In genomic region chr15:28978011-28978378, GRCh38 we compare ENCODE assay signal across 17 cellular contexts.
DNase-seq lines count a peak whose midpoint lies in the region; ATAC-seq, FAIRE-seq and TF ChIP-seq lines count a peak whose summit lies in the region.
"Had no signal": no experiment of that assay in that cellular context is flagged by ENCODE, and none has a peak within 500 bp of the region (broad histone marks: within the 10 kb centered on the region; RNA-seq: fewer than 3 reads in every experiment).

No MANE protein-coding gene starts in this region.

- H3K4me1 ChIP-seq in SK-N-SH (ENCODE audit: control insufficient read depth in 1 of 2, insufficient read depth in 2 of 2, low read depth in 1 of 2, low read length in 1 of 2): peaks cover 5 to 20% of the 10 kb centered on the region in 2 experiments; a peak in 2 of 4 replicates
- H3K4me1 ChIP-seq in astrocyte (ENCODE audit: insufficient read depth, low read length): peaks cover 14% of the 10 kb centered on the region
- H3K4me1 ChIP-seq in esophagus muscularis mucosa: peaks cover 0 to 14% (median 0%) of the 10 kb centered on the region in 4 donors
- no peaks in the 10 kb centered on the region for H3K4me1 ChIP-seq in left lung
- H3K4me1 ChIP-seq: Caco-2 had no signal

- H3K4me1 Mint-ChIP-seq in astrocyte (ENCODE audit: low read depth, unreplicated experiment) (peaks cover 35% of the 10 kb centered on the region), immature natural killer cell (peaks cover 42 to 45% of the 10 kb centered on the region in 2 donors)

- H3K36me3 Mint-ChIP-seq in astrocyte (ENCODE audit: low read depth, unreplicated experiment) (no peaks in the 10 kb centered on the region), immature natural killer cell (peaks cover 0 to 9% (median 0%) of the 10 kb centered on the region in 3 donors)

- WGBS in SK-N-SH (ENCODE audit: low lambda C conversion rate): 82% methylated on average over 7 of the region's 7 CpGs
- 94% methylated on average over 6 of the region's 7 CpGs for WGBS in esophagus muscularis mucosa

- H3K27ac ChIP-seq in SK-N-SH (ENCODE audit: low read depth in 2 of 2, low read length in 1 of 2): no peak overlapping the region; a peak in 1 of 4 replicates
- H3K27ac ChIP-seq in astrocyte (ENCODE audit: low read depth, low read length): no peak overlapping the region
- no peak overlapping the region for H3K27ac ChIP-seq in esophagus muscularis mucosa (replicated peaks in 1 of 4)
- H3K27ac ChIP-seq in left lung: no peak overlapping the region
- H3K27ac ChIP-seq: SJCRH30 had no signal

- TF ChIP-seq EP300 in SK-N-SH (IDR thresholded peaks at IDR 0.05; ENCODE audit: borderline replicate concordance in 1 of 2, low read depth in 1 of 2, low read length in 1 of 2) (no peak), esophagus muscularis mucosa (IDR thresholded peaks at IDR 0.05) (no peak)

- POLR2A ChIA-PET in SK-N-SH (lab: Yijun Ruan, JAX): no interaction called here

- H3K27ac Mint-ChIP-seq in astrocyte (ENCODE audit: unreplicated experiment): peak overlapping the region; percentile 88
- H3K27ac Mint-ChIP-seq in immature natural killer cell: peak overlapping the region in 3 of 6 donors; percentile 12 to 24 (median 20)
- H3K27ac Mint-ChIP-seq: CD4-positive, alpha-beta T cell had no signal

- no peaks in the 10 kb centered on the region for H3F3A ChIP-seq in SK-N-SH (replicated peaks; ENCODE audit: insufficient read depth)

- peaks cover 8% of the 10 kb centered on the region; the same call in 1 of the 2 replicates for H4K20me1 ChIP-seq in SK-N-SH (ENCODE audit: insufficient read depth)
- H4K20me1 ChIP-seq in astrocyte (ENCODE audit: insufficient read depth, low read length): peaks cover 16% of the 10 kb centered on the region

- ATAC-seq in SK-N-SH treated with all-trans-retinoic acid at 6 μM for 48 hours (no peak), left lung (no peak)
- ATAC-seq: GM12878 had no signal

- no peaks in the 10 kb centered on the region for H3K9me3 ChIP-seq in SK-N-SH
- no peaks in the 10 kb centered on the region for H3K9me3 ChIP-seq in astrocyte (ENCODE audit: insufficient read depth, low read depth, low read length)
- no peaks in the 10 kb centered on the region for H3K9me3 ChIP-seq in esophagus muscularis mucosa
- H3K9me3 ChIP-seq in left lung: no peaks in the 10 kb centered on the region
- H3K9me3 ChIP-seq: Caco-2, SJCRH30 had no signal

- H3K36me3 ChIP-seq in SK-N-SH (replicated peaks in 1 of 2; ENCODE audit: control insufficient read depth in 1 of 2, insufficient read depth in 2 of 2, low read length in 1 of 2) (no peaks in the 10 kb centered on the region), astrocyte (ENCODE audit: insufficient read depth, low read length) (no peaks in the 10 kb centered on the region), esophagus muscularis mucosa (no peaks in the 10 kb centered on the region), left lung (no peaks in the 10 kb centered on the region)
- H3K36me3 ChIP-seq: SJCRH30 had no signal

- H3K4me3 Mint-ChIP-seq in astrocyte (ENCODE audit: unreplicated experiment) (no peak overlapping the region), immature natural killer cell (no peak overlapping the region)
- H3K4me3 Mint-ChIP-seq: CD4-positive, alpha-beta T cell had no signal

- intact Hi-C loops in esophagus muscularis mucosa (cut with DNase I) (no loop called here), posterior vena cava (cut with DNase I) (no loop called here), left lung (cut with DNase I) (no loop called here)

- TF ChIP-seq POLR2A in esophagus muscularis mucosa (IDR thresholded peaks at IDR 0.05; ENCODE audit: low read depth): no peak

- no peaks in the 10 kb centered on the region for H3K27me3 ChIP-seq in SK-N-SH (ENCODE audit: insufficient read depth)
- no peaks in the 10 kb centered on the region for H3K27me3 ChIP-seq in astrocyte (ENCODE audit: insufficient read depth, low read length)
- no peaks in the 10 kb centered on the region for H3K27me3 ChIP-seq in esophagus muscularis mucosa
- no peaks in the 10 kb centered on the region for H3K27me3 ChIP-seq in left lung
- H3K27me3 ChIP-seq: SJCRH30 had no signal

- H3K9ac ChIP-seq in SK-N-SH (no peak overlapping the region), astrocyte (ENCODE audit: low read length) (no peak overlapping the region)

- no peak for FAIRE-seq in astrocyte (lab: Jason Lieb, UNC)
- FAIRE-seq: GM12878 had no signal

- H2AFZ ChIP-seq in SK-N-SH (ENCODE audit: low read depth) (no peak overlapping the region), astrocyte (ENCODE audit: low read depth, low read length) (no peak overlapping the region)

- H3K9me2 ChIP-seq in SK-N-SH: no peaks in the 10 kb centered on the region

- H3K4me2 ChIP-seq in SK-N-SH (peak overlapping the region; percentile 50), astrocyte (ENCODE audit: low read length) (peak overlapping the region; percentile 47)

- CTCF ChIA-PET in SK-N-SH (lab: Yijun Ruan, JAX): interaction anchor here (0.9 to 1.8 kb wide), 5 partner anchors 11 to 112 kb away, joined by 3 to 8 read pairs (median 3); no protein-coding TSS in a partner anchor

- TF ChIP-seq CTCF in SK-N-SH (IDR thresholded peaks at IDR 0.05) (no peak), astrocyte (IDR thresholded peaks at IDR 0.05; ENCODE audit: insufficient read depth, low read depth, low read length) (no peak), esophagus muscularis mucosa (IDR thresholded peaks at IDR 0.05) (no peak), left lung (IDR thresholded peaks at IDR 0.05) (no peak)

- H3K27me3 Mint-ChIP-seq in astrocyte (ENCODE audit: low read depth, unreplicated experiment) (no peaks in the 10 kb centered on the region), immature natural killer cell (ENCODE audit: low read depth in 3 of 3) (peaks cover 0 to 1% (median 0%) of the 10 kb centered on the region in 3 donors)
- H3K27me3 Mint-ChIP-seq: CD4-positive, alpha-beta T cell had no signal

- H3K9me3 Mint-ChIP-seq in astrocyte (ENCODE audit: unreplicated experiment) (no peaks in the 10 kb centered on the region), immature natural killer cell (no peaks in the 10 kb centered on the region)
- H3K9me3 Mint-ChIP-seq: CD4-positive, alpha-beta T cell had no signal

- H3K79me2 ChIP-seq in SK-N-SH (ENCODE audit: insufficient read depth) (no peaks in the 10 kb centered on the region), astrocyte (ENCODE audit: insufficient read depth, low read length) (no peaks in the 10 kb centered on the region)

- no peak for TF ChIP-seq RAD21 in SK-N-SH (IDR thresholded peaks at IDR 0.05; ENCODE audit: low read length)

- H3K4me3 ChIP-seq in SK-N-SH (ENCODE audit: low read depth in 2 of 2, low read length in 1 of 2) (no peak overlapping the region), astrocyte (ENCODE audit: insufficient read depth, low read depth, low read length) (no peak overlapping the region), esophagus muscularis mucosa (no peak overlapping the region), left lung (no peak overlapping the region)
- H3K4me3 ChIP-seq: GM12878, SJCRH30 had no signal

- no peak for DNase-seq in SK-N-SH
- DNase-seq in astrocyte (ENCODE audit: low read depth): no peak
- peak; percentile 79 for DNase-seq in esophagus muscularis mucosa (ENCODE audit: extremely low spot score)
- peak; percentile 64 for DNase-seq in posterior vena cava (ENCODE audit: low spot score)
- no peak for DNase-seq in H4 (ENCODE audit: low spot score)
- DNase-seq in left lung: no peak
- no peak for DNase-seq in immature natural killer cell
- DNase-seq: Caco-2; CD4-positive, alpha-beta T cell; DMS153; KBM-7; NCI-H1105 treated with DMSO at 0.1 percent for 48 hours; NCI-H1694; NCI-H526 had no signal

TF ChIP-seq in SK-N-SH, 30 proteins besides CTCF, POLR2A, EP300 and RAD21 (continues in another document):
- no peak for TF ChIP-seq MEF2A (IDR thresholded peaks at IDR 0.05; ENCODE audit: borderline replicate concordance, low read depth)
- no peak for TF ChIP-seq EZH2phosphoT487 (IDR thresholded peaks at IDR 0.05; ENCODE audit: borderline replicate concordance, low read depth)
- no peak for TF ChIP-seq NFIC (IDR thresholded peaks at IDR 0.05; ENCODE audit: borderline replicate concordance)
- no peak for TF ChIP-seq RCOR1 (IDR thresholded peaks at IDR 0.05; ENCODE audit: low read length)
- no peak for TF ChIP-seq MAX (IDR thresholded peaks at IDR 0.05; ENCODE audit: low read depth)

TF ChIP-seq in SK-N-SH treated with all-trans-retinoic acid at 6 μM for 48 hours, 23 proteins besides CTCF, POLR2A, EP300 and RAD21:
- TF ChIP-seq ZFP30 (CRISPR knock-in tag; IDR thresholded peaks at IDR 0.05): no peak
- no peak for TF ChIP-seq ZNF70 (CRISPR knock-in tag; IDR thresholded peaks at IDR 0.05)

Comparison
In these comparisons a context has a peak if more than half of its experiments do, and no peak if none do; other contexts are left out.
1. DNase-seq: peak in esophagus muscularis mucosa (single experiment) and posterior vena cava (single experiment); none in SK-N-SH (single experiment), astrocyte (single experiment), H4 (single experiment), left lung (0 of 2) and immature natural killer cell (0 of 3).